Comparison of ENCODE assay signal across 25 cellular contexts in the genomic region with DNA sequence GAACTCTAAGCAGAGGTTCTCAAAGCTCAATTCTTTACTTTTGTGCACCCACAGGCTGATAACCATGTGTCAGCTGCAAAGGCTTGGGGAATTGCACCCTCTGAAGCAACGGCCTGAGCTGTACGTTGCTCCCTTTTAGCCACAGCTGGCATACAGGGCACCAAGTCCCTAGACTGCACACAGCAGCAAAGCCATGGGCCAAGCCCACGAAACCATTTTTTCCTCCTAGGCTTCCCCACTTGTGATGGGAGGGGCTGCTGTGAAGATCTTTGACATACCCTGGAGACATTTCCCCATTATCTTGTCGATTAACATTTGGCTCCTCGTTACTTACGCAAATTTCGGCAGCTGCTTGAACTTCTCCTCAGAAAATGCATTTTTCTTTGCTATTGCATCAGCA.
"Had no signal": no experiment of that assay in that cellular context is flagged by ENCODE, and none has a peak within 500 bp of the region (broad histone marks: within the 10 kb centered on the region; RNA-seq: fewer than 3 reads in every experiment).

No MANE protein-coding gene starts in this region.

- DNase-seq: activated CD4-positive, alpha-beta memory T cell treated with anti-CD3 and anti-CD28 coated beads for 36 hours; activated CD4-positive, alpha-beta T cell treated with anti-CD3 and anti-CD28 coated beads, Interleukin-2, amount 10 ng/mL, durations not matched to agents 24 days and 14 days; activated CD8-positive, alpha-beta memory T cell treated with anti-CD3 and anti-CD28 coated beads, Interleukin-2, amount 50 U/mL, for 48 hours; activated gamma-delta T cell; activated naive CD4-positive, alpha-beta T cell treated with anti-CD3 and anti-CD28 coated beads, Interleukin-2, amount 50 U/mL, for 16 hours; activated T-cell treated with anti-CD3 and anti-CD28 coated beads, Interleukin-2, amount 50 U/mL, for 24 hours; amniotic stem cell; brain microvascular endothelial cell; effector CD4-positive, alpha-beta T cell; foreskin keratinocyte; left ventricle myocardium inferior; mesendoderm; mucosa of descending colon; right cardiac atrium; stimulated activated CD4-positive, alpha-beta T cell treated with anti-CD3 and anti-CD28 coated beads, Interleukin-2, amount 100 ng/mL, for 48 hours; stimulated activated naive CD8-positive, alpha-beta T cell treated with anti-CD3 and anti-CD28 coated beads, Interleukin-15, Interleukin-2, amounts not matched to agents 100 U/mL and 50 U/mL, for 24 hours; T-helper 9 cell; testis; trophoblast cell; WERI-Rb-1 had no signal

- H3K27ac ChIP-seq: brain microvascular endothelial cell, esophagus muscularis mucosa, foreskin keratinocyte, left ventricle myocardium inferior, testis, vagina, WERI-Rb-1 had no signal

- H3K4me3 ChIP-seq: esophagus muscularis mucosa, left ventricle myocardium inferior, lung, mucosa of descending colon, testis, vagina had no signal

- H3K27me3 ChIP-seq: brain microvascular endothelial cell, esophagus muscularis mucosa, foreskin keratinocyte, testis, vagina had no signal

- H3K4me1 ChIP-seq: esophagus muscularis mucosa, foreskin keratinocyte, left ventricle myocardium inferior, testis, vagina had no signal

- H3K9me3 ChIP-seq: mucosa of descending colon, testis, vagina had no signal

- ATAC-seq: activated CD4-positive, CD25-positive, alpha-beta regulatory T cell treated with anti-CD3 and anti-CD28 coated beads, Interleukin-2, amount 50 U/mL, for 24 hours; foreskin keratinocyte; mucosa of descending colon; natural killer cell treated with Interleukin-12 subunit alpha and Interleukin-12 subunit beta and Interleukin-15 and Interleukin-18, amount 100 ng/mL, for 72 hours; right cardiac atrium; stimulated activated naive CD8-positive, alpha-beta T cell treated with anti-CD3 and anti-CD28 coated beads, Interleukin-15, Interleukin-2, amounts not matched to agents 100 U/mL and 50 U/mL, for 24 hours had no signal

- H3K36me3 ChIP-seq: brain microvascular endothelial cell, esophagus muscularis mucosa, left ventricle myocardium inferior, vagina, WERI-Rb-1 had no signal
